Comparison of ENCODE assay signal across 1 cellular context in the genomic region with DNA sequence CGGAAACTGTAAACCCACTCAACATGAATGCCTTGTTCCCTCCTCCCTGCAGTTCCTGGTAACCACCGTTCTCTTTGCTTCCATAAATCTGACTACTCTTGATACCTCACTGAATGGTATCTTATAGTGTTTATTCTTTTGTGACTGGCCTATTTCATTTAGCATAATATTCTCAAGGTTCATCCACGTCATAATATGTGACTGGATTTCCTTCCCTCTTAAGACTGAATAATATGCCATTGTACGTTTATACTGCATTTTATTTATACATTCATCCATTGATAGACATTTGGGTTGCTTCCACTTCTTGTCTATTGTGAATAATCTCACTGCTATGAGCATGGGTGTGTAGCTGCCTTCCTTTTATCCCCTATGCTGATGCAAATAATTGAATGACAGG.
TF ChIP-seq lines count a peak whose summit lies in the region.

No MANE protein-coding gene starts in this region.

TF ChIP-seq in HepG2, 621 proteins besides CTCF, POLR2A, EP300 and RAD21 (continued from another document):
- TF ChIP-seq, protein P1, sequence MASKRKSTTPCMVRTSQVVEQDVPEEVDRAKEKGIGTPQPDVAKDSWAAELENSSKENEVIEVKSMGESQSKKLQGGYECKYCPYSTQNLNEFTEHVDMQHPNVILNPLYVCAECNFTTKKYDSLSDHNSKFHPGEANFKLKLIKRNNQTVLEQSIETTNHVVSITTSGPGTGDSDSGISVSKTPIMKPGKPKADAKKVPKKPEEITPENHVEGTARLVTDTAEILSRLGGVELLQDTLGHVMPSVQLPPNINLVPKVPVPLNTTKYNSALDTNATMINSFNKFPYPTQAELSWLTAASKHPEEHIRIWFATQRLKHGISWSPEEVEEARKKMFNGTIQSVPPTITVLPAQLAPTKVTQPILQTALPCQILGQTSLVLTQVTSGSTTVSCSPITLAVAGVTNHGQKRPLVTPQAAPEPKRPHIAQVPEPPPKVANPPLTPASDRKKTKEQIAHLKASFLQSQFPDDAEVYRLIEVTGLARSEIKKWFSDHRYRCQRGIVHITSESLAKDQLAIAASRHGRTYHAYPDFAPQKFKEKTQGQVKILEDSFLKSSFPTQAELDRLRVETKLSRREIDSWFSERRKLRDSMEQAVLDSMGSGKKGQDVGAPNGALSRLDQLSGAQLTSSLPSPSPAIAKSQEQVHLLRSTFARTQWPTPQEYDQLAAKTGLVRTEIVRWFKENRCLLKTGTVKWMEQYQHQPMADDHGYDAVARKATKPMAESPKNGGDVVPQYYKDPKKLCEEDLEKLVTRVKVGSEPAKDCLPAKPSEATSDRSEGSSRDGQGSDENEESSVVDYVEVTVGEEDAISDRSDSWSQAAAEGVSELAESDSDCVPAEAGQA (IDR thresholded peaks at IDR 0.05; ENCODE audit: low read depth) = no peak
- TF ChIP-seq, protein P1 (CRISPR knock-in tag; IDR thresholded peaks at IDR 0.05; ENCODE audit: borderline replicate concordance) = no peak
- no peak for TF ChIP-seq ZKSCAN5 (CRISPR knock-in tag; IDR thresholded peaks at IDR 0.05)
